Comparison of ENCODE assay signal across 9 cellular contexts in the genomic region with DNA sequence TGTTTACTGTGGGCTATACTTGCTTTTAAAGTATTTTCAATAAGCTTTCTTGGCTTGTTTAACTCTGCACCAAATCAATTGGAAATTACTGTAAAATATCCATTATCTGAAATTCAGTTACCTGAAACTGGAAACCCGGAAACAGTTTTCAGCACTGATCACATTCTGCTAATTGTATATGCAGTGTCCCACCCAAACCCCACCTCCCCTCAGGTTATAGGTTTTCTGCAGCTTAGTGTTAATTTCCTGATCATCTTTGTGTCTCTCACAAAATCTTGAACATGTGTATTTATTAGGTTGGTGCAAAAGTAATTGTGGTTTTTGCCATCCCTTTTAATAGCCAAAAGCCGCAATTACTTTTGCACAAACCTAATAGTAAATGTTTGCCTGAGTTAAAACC. TPM values are rescaled to one million over a fixed set of nuclear protein-coding genes. Genes with fewer than 3 reads are reported as not detected.
A peak's percentile ranks its signal among the peaks of the same experiment; 100 is the strongest.
DNase-seq lines count a peak whose midpoint lies in the region; ATAC-seq, FAIRE-seq and TF ChIP-seq lines count a peak whose summit lies in the region.
"Had no signal": no experiment of that assay in that cellular context is flagged by ENCODE, and none has a peak within 500 bp of the region (broad histone marks: within the 10 kb centered on the region; RNA-seq: fewer than 3 reads in every experiment).

No MANE protein-coding gene starts in this region.

- peak overlapping the region; percentile 95 for H3K4me3 Mint-ChIP-seq in Calu3 (ENCODE audit: low read depth, unreplicated experiment)

- no peak for TF ChIP-seq CTCF in Calu3 (IDR thresholded peaks at IDR 0.05; ENCODE audit: unreplicated experiment)
- no peak for TF ChIP-seq CTCF in endothelial cell of umbilical vein (IDR thresholded peaks at IDR 0.05; ENCODE audit: extremely low read depth in 1 of 2, insufficient read depth in 1 of 2, low read depth in 1 of 2, low read length in 2 of 2)
- no peak for TF ChIP-seq CTCF in ovary (IDR thresholded peaks at IDR 0.05)

- 36 to 48% (median 40%) methylated on average over 2 of the region's 2 CpGs for WGBS in ovary, 3 donors

- H3K4me1 ChIP-seq in endothelial cell of umbilical vein (ENCODE audit: control insufficient read depth, extremely low read depth, insufficient read depth, low read length) = peaks cover 18% of the 10 kb centered on the region
- H3K4me1 ChIP-seq in ovary (ENCODE audit: insufficient read depth) = peaks cover 2% of the 10 kb centered on the region

- H3K4me1 Mint-ChIP-seq in Calu3 (ENCODE audit: low read depth, unreplicated experiment) = peaks cover 29% of the 10 kb centered on the region

- H3K27ac Mint-ChIP-seq in Calu3 (ENCODE audit: unreplicated experiment) = peak overlapping the region; percentile 93

- no peaks in the 10 kb centered on the region for H3K36me3 ChIP-seq in endothelial cell of umbilical vein (ENCODE audit: control insufficient read depth in 2 of 2, extremely low read depth in 1 of 2, insufficient read depth in 2 of 2, low read length in 2 of 2)
- H3K36me3 ChIP-seq in ovary = no peaks in the 10 kb centered on the region

- H3K27ac ChIP-seq in endothelial cell of umbilical vein (ENCODE audit: insufficient read depth, low read depth, low read length) (no peak overlapping the region), ovary (no peak overlapping the region)

- no peaks in the 10 kb centered on the region for H3K9me3 ChIP-seq in endothelial cell of umbilical vein (replicated peaks; ENCODE audit: control insufficient read depth, insufficient read depth, low read length)
- H3K9me3 ChIP-seq in ovary = no peaks in the 10 kb centered on the region

- no peaks in the 10 kb centered on the region for H4K20me1 ChIP-seq in endothelial cell of umbilical vein (replicated peaks; ENCODE audit: control insufficient read depth, extremely low read depth, insufficient read depth, low read length)

- H3K79me2 ChIP-seq in endothelial cell of umbilical vein (ENCODE audit: control insufficient read depth, insufficient read depth, low read length) = peaks cover 42% of the 10 kb centered on the region

- no peak for TF ChIP-seq EP300 in ovary (IDR thresholded peaks at IDR 0.05)

- POLR2A ChIA-PET in endothelial cell of umbilical vein (lab: Charles Lee) = no interaction called here

- H3K9me3 Mint-ChIP-seq in Calu3 (ENCODE audit: low read depth, unreplicated experiment) = peaks cover 3% of the 10 kb centered on the region

- no peak for TF ChIP-seq POLR2A in endothelial cell of umbilical vein (IDR thresholded peaks at IDR 0.05; ENCODE audit: low read depth, low read length)
- no peak for TF ChIP-seq POLR2A in ovary (IDR thresholded peaks at IDR 0.05)

- dilution Hi-C loops in endothelial cell of umbilical vein (cut with MboI; ENCODE audit: extremely low pct_ligation_motif_present, low sequenced_read_pairs) = no loop called here

- H3K4me2 ChIP-seq in endothelial cell of umbilical vein (ENCODE audit: insufficient read depth, low read length) = peak overlapping the region; percentile 98

- CTCF ChIA-PET in Calu3 (lab: Charles Lee) (interaction anchor here (1.5 kb wide), 1 partner anchor 121 kb away, joined by 3 read pairs; no protein-coding TSS in a partner anchor), endothelial cell of umbilical vein (lab: Charles Lee) (interaction anchor here (1.0 to 3.5 kb wide), 7 partner anchors 7 to 835 kb away, joined by 3 to 34 read pairs (median 3); no protein-coding TSS in a partner anchor)

- no peak for DNase-seq in Calu3
- peak; percentile 35 for DNase-seq in NCI-H69 (lab: John Stamatoyannopoulos, UW)
- no peak for DNase-seq in endothelial cell of umbilical vein (ENCODE audit: low read depth, low spot score)
- DNase-seq in ovary = no peak
- no peak for DNase-seq in ecto neural progenitor cell (ENCODE audit: low spot score)
- no peak for DNase-seq in effector CD4-positive, alpha-beta T cell

- H3K27me3 Mint-ChIP-seq in Calu3 (ENCODE audit: unreplicated experiment) = peaks cover 3% of the 10 kb centered on the region

- ATAC-seq in GM19035 (IDR thresholded peaks at IDR 0.05; ENCODE audit: unreplicated experiment) (no peak), HG03135 (IDR thresholded peaks at IDR 0.05; ENCODE audit: unreplicated experiment) (no peak)

- BruUV-seq in Calu3 (replicated peaks; lab: Mats Ljungman, UMichigan) = no TSS peak
- BruUV-seq in endothelial cell of umbilical vein (replicated peaks; lab: Mats Ljungman, UMichigan) = no TSS peak

- H3K9me1 ChIP-seq in endothelial cell of umbilical vein (replicated peaks; ENCODE audit: control insufficient read depth, extremely low read depth, insufficient read depth, low read length) = no peaks in the 10 kb centered on the region

- intact Hi-C loops in Calu3 (cut with micrococcal nuclease; ENCODE audit: unreplicated experiment) (loop anchor here (2.0 kb wide), 1 partner anchor 71 kb away; no protein-coding TSS in a partner anchor), endothelial cell of umbilical vein (cut with micrococcal nuclease) (no loop called here), ovary (cut with DNase I) (no loop called here)

- peak overlapping the region; percentile 82 for H3K9ac ChIP-seq in endothelial cell of umbilical vein (replicated peaks; ENCODE audit: extremely low read depth, insufficient read depth, low read length)

- FAIRE-seq in endothelial cell of umbilical vein (lab: Jason Lieb, UNC) = no peak
- FAIRE-seq: TTC549 had no signal

- H3K4me3 ChIP-seq in endothelial cell of umbilical vein (replicated peaks in 1 of 3; ENCODE audit: insufficient read depth in 1 of 3, low read depth in 1 of 3, low read length in 3 of 3) = peak overlapping the region; percentile 84 to 88 (median 86)
- peak overlapping the region; percentile 98 for H3K4me3 ChIP-seq in ovary

- H3K27me3 ChIP-seq in endothelial cell of umbilical vein (ENCODE audit: control insufficient read depth in 2 of 2, insufficient read depth in 2 of 2, low read length in 2 of 2) (peaks cover 0 to 3% of the 10 kb centered on the region in 2 experiments), ovary (no peaks in the 10 kb centered on the region)

- H3K36me3 Mint-ChIP-seq in Calu3 (ENCODE audit: insufficient read depth, unreplicated experiment) = peaks cover 20% of the 10 kb centered on the region

- no peak overlapping the region for H2AFZ ChIP-seq in endothelial cell of umbilical vein (ENCODE audit: low read depth, low read length)

TF ChIP-seq in endothelial cell of umbilical vein, 7 proteins besides CTCF, POLR2A, EP300 and RAD21:
- TF ChIP-seq FOS (IDR thresholded peaks at IDR 0.05; ENCODE audit: borderline replicate concordance, insufficient read depth, low read length) (no peak), POLR2AphosphoS5 (IDR thresholded peaks at IDR 0.05; ENCODE audit: insufficient read depth, low read depth, low read length) (no peak), JUN (IDR thresholded peaks at IDR 0.05; ENCODE audit: borderline replicate concordance, insufficient read depth, insufficient read length, low read depth) (no peak), GATA2 (IDR thresholded peaks at IDR 0.05; ENCODE audit: insufficient read depth, insufficient read length, low read depth, low read length) (no peak), MYC (IDR thresholded peaks at IDR 0.05; ENCODE audit: low read depth, low read length) (no peak), EZH2 (IDR thresholded peaks at IDR 0.05; ENCODE audit: borderline replicate concordance, low read depth, low read length, severe bottlenecking) (no peak)
- TF ChIP-seq, protein P1, sequence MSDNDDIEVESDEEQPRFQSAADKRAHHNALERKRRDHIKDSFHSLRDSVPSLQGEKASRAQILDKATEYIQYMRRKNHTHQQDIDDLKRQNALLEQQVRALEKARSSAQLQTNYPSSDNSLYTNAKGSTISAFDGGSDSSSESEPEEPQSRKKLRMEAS (IDR thresholded peaks at IDR 0.05; ENCODE audit: insufficient read depth, insufficient read length) = no peak

RNA-seq across cellular contexts. Expression of a gene that starts 1.3 kb away (rescaled TPM):
- total RNA-seq in Calu3 (2022) = 96.3 and 97.0 TPM in 2 replicates
- total RNA-seq in endothelial cell of umbilical vein = 46.3 and 51.2 TPM in 2 replicates
- 14.4 and 22.3 TPM in 2 replicates for polyA plus RNA-seq in endothelial cell of umbilical vein
- polyA plus RNA-seq in endothelial cell of umbilical vein (2011; cell fraction: cytosol; rRNA removed) = 30.7 and 31.5 TPM in 2 replicates
- 14.4 and 18.6 TPM in 2 replicates for polyA plus RNA-seq in endothelial cell of umbilical vein (2011; cell fraction: nucleus; rRNA removed)
- polyA plus RNA-seq in endothelial cell of umbilical vein (2012) = 48.8 and 62.0 TPM in 2 replicates
- polyA minus RNA-seq in endothelial cell of umbilical vein = 29.1 and 30.5 TPM in 2 replicates
- 58.7 TPM for polyA minus RNA-seq in endothelial cell of umbilical vein (2011; cell fraction: cytosol; rRNA and poly(A)+ RNA removed)
- 32.7 and 45.2 TPM in 2 replicates for polyA minus RNA-seq in endothelial cell of umbilical vein (2011; cell fraction: nucleus; rRNA and poly(A)+ RNA removed)
- 10 to 100 TPM; 40.9 to 91.1 (median 77.4) TPM for total RNA-seq in ovary
- 10 to 100 TPM; 57.1 to 57.2 TPM for polyA plus RNA-seq in ovary
